Comparison of ENCODE assay signal across 35 cellular contexts in the genomic region with DNA sequence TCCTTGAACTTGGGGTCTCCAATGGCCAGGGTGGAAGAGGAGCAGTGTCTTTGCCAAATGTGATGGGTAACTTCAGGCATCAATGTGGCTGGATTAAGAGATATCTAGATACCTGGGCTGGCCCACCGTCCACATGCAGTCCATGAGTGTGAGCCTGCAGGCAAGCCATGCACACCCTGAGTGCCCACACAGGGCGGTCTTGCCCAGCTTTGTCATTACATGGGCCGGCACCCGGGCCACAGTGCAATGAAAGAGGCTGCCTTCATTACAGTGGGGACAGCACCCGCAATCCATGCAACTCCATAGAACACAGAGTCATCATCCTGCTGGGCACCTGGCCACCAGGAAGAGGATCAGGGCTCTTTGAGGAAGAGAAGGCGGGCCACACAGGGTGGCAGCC.
A peak's percentile ranks its signal among the peaks of the same experiment; 100 is the strongest.
DNase-seq lines count a peak whose midpoint lies in the region; ATAC-seq, FAIRE-seq and TF ChIP-seq lines count a peak whose summit lies in the region.
"Had no signal": no experiment of that assay in that cellular context is flagged by ENCODE, and none has a peak within 500 bp of the region (broad histone marks: within the 10 kb centered on the region; RNA-seq: fewer than 3 reads in every experiment).

No MANE protein-coding gene starts in this region.

- H3K9me3 ChIP-seq in spleen, result peaks cover 0 to 13% (median 2%) of the 10 kb centered on the region in 8 donors
- H3K9me3 ChIP-seq: A549, BE2C, BLaER1, Caco-2 had no signal

- no peak for FAIRE-seq in frontal cortex (lab: Jason Lieb, UNC)
- FAIRE-seq: A204.1, A549, D721Med had no signal

- intact Hi-C loops in spleen (cut with DNase I; ENCODE audit: low total_unique reads), result no loop called here

- H3K4me3 Mint-ChIP-seq in chondrocyte (ENCODE audit: unreplicated experiment), result no peak overlapping the region
- H3K4me3 Mint-ChIP-seq: B cell; CD14-positive monocyte; CD4-positive, alpha-beta memory T cell; CD4-positive, alpha-beta T cell; CD4-positive, CD25-positive, alpha-beta regulatory T cell; CD8-positive, alpha-beta memory T cell; CD8-positive, alpha-beta T cell had no signal

- ATAC-seq in esophagus mucosa (peak; percentile 39), GM18868 (IDR thresholded peaks at IDR 0.05; ENCODE audit: unreplicated experiment) (no peak)
- ATAC-seq: A549; CD8-positive, alpha-beta T cell had no signal

- WGBS in spleen, 5 donors, result 85 to 95% (median 89%) methylated on average over 6 of the region's 6 CpGs; no CpG with 5 or more reads in 1 of the 5 donors

- no peaks in the 10 kb centered on the region for H3K4me1 ChIP-seq in spleen
- H3K4me1 ChIP-seq: A549, BE2C, Caco-2 had no signal

- H3K4me1 Mint-ChIP-seq in chondrocyte (ENCODE audit: low read depth), result no peaks in the 10 kb centered on the region
- H3K4me1 Mint-ChIP-seq: B cell; CD14-positive monocyte; CD4-positive, alpha-beta memory T cell; CD8-positive, alpha-beta memory T cell had no signal

- no peak overlapping the region for H3K27ac Mint-ChIP-seq in chondrocyte (ENCODE audit: unreplicated experiment)
- H3K27ac Mint-ChIP-seq: B cell; CD4-positive, alpha-beta memory T cell; CD4-positive, alpha-beta T cell; CD4-positive, CD25-positive, alpha-beta regulatory T cell; CD8-positive, alpha-beta memory T cell; CD8-positive, alpha-beta T cell had no signal

- no peaks in the 10 kb centered on the region for H3K36me3 ChIP-seq in spleen
- H3K36me3 ChIP-seq: BE2C; BLaER1; BLaER1 treated with 17β-estradiol and CSF1 and Interleukin-3, amounts not matched to agents 10 nM and 100 nM had no signal

- no peak for TF ChIP-seq POLR2A in spleen (IDR thresholded peaks at IDR 0.05)

- no peaks in the 10 kb centered on the region for H3K36me3 Mint-ChIP-seq in chondrocyte (ENCODE audit: low read depth)
- H3K36me3 Mint-ChIP-seq: CD14-positive monocyte; CD4-positive, alpha-beta memory T cell; CD4-positive, CD25-positive, alpha-beta regulatory T cell; CD8-positive, alpha-beta memory T cell; CD8-positive, alpha-beta T cell had no signal

- H3K27me3 Mint-ChIP-seq in chondrocyte (ENCODE audit: low read depth), result no peaks in the 10 kb centered on the region
- H3K27me3 Mint-ChIP-seq: B cell; CD4-positive, alpha-beta memory T cell; CD4-positive, alpha-beta T cell; CD4-positive, CD25-positive, alpha-beta regulatory T cell; CD8-positive, alpha-beta memory T cell had no signal

- H3K4me3 ChIP-seq in spleen, result no peak overlapping the region
- H3K4me3 ChIP-seq: A549; BLaER1; BLaER1 treated with 17β-estradiol and CSF1 and Interleukin-3, amounts not matched to agents 10 nM and 100 nM had no signal

- peak; percentile 68 for DNase-seq in chondrocyte (ENCODE audit: low spot score)
- DNase-seq in spleen, result peak; percentile 53
- DNase-seq in NAMALWA (ENCODE audit: low spot score), result no peak
- no peak for DNase-seq in frontal cortex (ENCODE audit: low spot score in 2 of 2)
- DNase-seq: 8988T; ACHN; AML-193; BE2C; C1 segment of cervical spinal cord; Caco-2; Calu3; CD4-positive, alpha-beta memory T cell; CD4-positive, alpha-beta T cell; CD4-positive, CD25-positive, alpha-beta regulatory T cell; CD8-positive, alpha-beta memory T cell; CD8-positive, alpha-beta T cell; COR-L47; DMS 273 treated with DMSO at 0.1 percent for 48 hours; DMS153; DMS53; DMS79; DMS79 treated with DMSO at 0.1 percent for 48 hours; DND-41; EL had no signal

- peaks cover 9% of the 10 kb centered on the region for H3K9me3 Mint-ChIP-seq in chondrocyte (ENCODE audit: low read depth)
- H3K9me3 Mint-ChIP-seq: CD4-positive, alpha-beta T cell; CD8-positive, alpha-beta T cell had no signal

- H3K27me3 ChIP-seq in spleen (replicated peaks in 1 of 7), result no peaks in the 10 kb centered on the region
- H3K27me3 ChIP-seq: BE2C; BLaER1; BLaER1 treated with 17β-estradiol and CSF1 and Interleukin-3, amounts not matched to agents 10 nM and 100 nM had no signal

- H3K27ac ChIP-seq in spleen, result no peak overlapping the region
- H3K27ac ChIP-seq: 22Rv1; A549; BLaER1; BLaER1 treated with 17β-estradiol and CSF1 and Interleukin-3, amounts not matched to agents 10 nM and 100 nM; C4-2B had no signal

- TF ChIP-seq CTCF in chondrocyte (IDR thresholded peaks at IDR 0.05), result no peak
- no peak for TF ChIP-seq CTCF in spleen (IDR thresholded peaks at IDR 0.05 in 8 of 11, conservative IDR thresholded peaks at IDR 0.05 in 3 of 11)

Comparison
In these comparisons a context has a peak if more than half of its experiments do, and no peak if none do; other contexts are left out.
1. DNase-seq: peak in chondrocyte (single experiment) and spleen (single experiment); none in NAMALWA (single experiment) and frontal cortex (0 of 2).